In genomic region chr20:19115581-19115980, GRCh38 we compare ENCODE assay signal across 1 cellular context.
TF ChIP-seq lines count a peak whose summit lies in the region.

No MANE protein-coding gene starts in this region.

TF ChIP-seq in GM23338, 12 proteins besides CTCF, POLR2A, EP300 and RAD21 (continued from another document):
- TF ChIP-seq REST (IDR thresholded peaks at IDR 0.05; ENCODE audit: unreplicated experiment) (no peak), POLR2AphosphoS5 (IDR thresholded peaks at IDR 0.05; ENCODE audit: low read depth) (no peak), CREB1 (CRISPR knock-in tag; IDR thresholded peaks at IDR 0.05; ENCODE audit: low read depth) (no peak), ZNF462 (CRISPR knock-in tag; IDR thresholded peaks at IDR 0.05) (no peak), ZNF114 (CRISPR knock-in tag; IDR thresholded peaks at IDR 0.05) (no peak), ETS1 (IDR thresholded peaks at IDR 0.05) (no peak)
